In genomic region chr21:29114765-29115164, GRCh38 we compare ENCODE assay signal across 12 cellular contexts. TPM values are rescaled to one million over a fixed set of nuclear protein-coding genes. Genes with fewer than 3 reads are reported as not detected.
DNase-seq lines count a peak whose midpoint lies in the region; ATAC-seq and TF ChIP-seq lines count a peak whose summit lies in the region.
"Had no signal": no experiment of that assay in that cellular context is flagged by ENCODE, and none has a peak within 500 bp of the region (broad histone marks: within the 10 kb centered on the region; RNA-seq: fewer than 3 reads in every experiment).

No MANE protein-coding gene starts in this region.

- H3K9me3 ChIP-seq in HUES48 (ENCODE audit: control insufficient read depth, insufficient read depth, low read length), result no peaks in the 10 kb centered on the region

- H3K27me3 Mint-ChIP-seq in activated naive CD4-positive, alpha-beta T cell treated with anti-CD3 and anti-CD28 coated beads for 36 hours (ENCODE audit: low read depth), result no peaks in the 10 kb centered on the region
- H3K27me3 Mint-ChIP-seq: activated naive CD8-positive, alpha-beta T cell treated with anti-CD3 and anti-CD28 coated beads, Interleukin-2, amount 50 U/mL, for 24 hours had no signal

- H3K4me3 ChIP-seq in AG10803 (ENCODE audit: low read length), result no peak overlapping the region
- H3K4me3 ChIP-seq in HUES48 (ENCODE audit: low read depth, low read length), result no peak overlapping the region

- TF ChIP-seq CTCF in AG10803 (conservative IDR thresholded peaks at IDR 0.05; ENCODE audit: low read length), result no peak

- peaks cover 19% of the 10 kb centered on the region for H3K4me1 ChIP-seq in HUES48 (ENCODE audit: control insufficient read depth, insufficient read depth, low read length)

- ATAC-seq in GM21786 (IDR thresholded peaks at IDR 0.05; ENCODE audit: unreplicated experiment) (no peak), GM18505 (IDR thresholded peaks at IDR 0.05; ENCODE audit: unreplicated experiment) (no peak)
- ATAC-seq: activated naive CD8-positive, alpha-beta T cell treated with anti-CD3 and anti-CD28 coated beads, Interleukin-2, amount 50 U/mL, for 24 hours had no signal

- DNase-seq in AG10803 (ENCODE audit: low read depth) (peak; percentile 60), astrocyte of the hippocampus (ENCODE audit: low read depth, low spot score) (peak; percentile 51), iris pigment epithelial cell (ENCODE audit: low read depth) (peak; percentile 94), DMS53 (lab: John Stamatoyannopoulos, UW) (no peak)
- DNase-seq in activated naive CD4-positive, alpha-beta T cell treated with anti-CD3 and anti-CD28 coated beads for 36 hours, result no peak
- DNase-seq: activated naive CD8-positive, alpha-beta T cell treated with anti-CD3 and anti-CD28 coated beads, Interleukin-2, amount 50 U/mL, for 24 hours; C1 segment of cervical spinal cord; NCI-H2029; OCI-M1 had no signal

- no peaks in the 10 kb centered on the region for H3K27me3 ChIP-seq in HUES48 (ENCODE audit: control insufficient read depth, insufficient read depth, low read length)

- H3K27ac ChIP-seq in HUES48 (ENCODE audit: low read depth, low read length), result peak overlapping the region; percentile 67

- H3K9me3 Mint-ChIP-seq in activated naive CD4-positive, alpha-beta T cell treated with anti-CD3 and anti-CD28 coated beads for 36 hours, result no peaks in the 10 kb centered on the region
- H3K9me3 Mint-ChIP-seq: activated naive CD8-positive, alpha-beta T cell treated with anti-CD3 and anti-CD28 coated beads, Interleukin-2, amount 50 U/mL, for 24 hours had no signal

- no peaks in the 10 kb centered on the region for H3K4me1 Mint-ChIP-seq in activated naive CD4-positive, alpha-beta T cell treated with anti-CD3 and anti-CD28 coated beads for 36 hours (ENCODE audit: low read depth)
- H3K4me1 Mint-ChIP-seq: activated naive CD8-positive, alpha-beta T cell treated with anti-CD3 and anti-CD28 coated beads, Interleukin-2, amount 50 U/mL, for 24 hours had no signal

- TF ChIP-seq POLR2A in GM18505 (IDR thresholded peaks at IDR 0.05; ENCODE audit: borderline replicate concordance, extremely low read depth, insufficient read depth, insufficient read length), result no peak

- intact Hi-C loops in activated naive CD4-positive, alpha-beta T cell treated with anti-CD3 and anti-CD28 coated beads for 36 hours (cut with micrococcal nuclease), result no loop called here

- CTCF ChIA-PET in activated naive CD4-positive, alpha-beta T cell treated with anti-CD3 and anti-CD28 coated beads for 36 hours (lab: Charles Lee), result interaction anchor here (1.5 kb wide), 2 partner anchors 10 to 262 kb away, joined by 5 to 7 read pairs; no protein-coding TSS in a partner anchor

- peaks cover 4% of the 10 kb centered on the region for H3K36me3 Mint-ChIP-seq in activated naive CD4-positive, alpha-beta T cell treated with anti-CD3 and anti-CD28 coated beads for 36 hours (ENCODE audit: low read depth)

- no peak overlapping the region for H3K27ac Mint-ChIP-seq in activated naive CD4-positive, alpha-beta T cell treated with anti-CD3 and anti-CD28 coated beads for 36 hours
- H3K27ac Mint-ChIP-seq: activated naive CD8-positive, alpha-beta T cell treated with anti-CD3 and anti-CD28 coated beads, Interleukin-2, amount 50 U/mL, for 24 hours had no signal

- no peaks in the 10 kb centered on the region for H3K36me3 ChIP-seq in HUES48 (ENCODE audit: control insufficient read depth, insufficient read depth, low read length)

- no peak overlapping the region for H3K4me3 Mint-ChIP-seq in activated naive CD4-positive, alpha-beta T cell treated with anti-CD3 and anti-CD28 coated beads for 36 hours
- H3K4me3 Mint-ChIP-seq: activated naive CD8-positive, alpha-beta T cell treated with anti-CD3 and anti-CD28 coated beads, Interleukin-2, amount 50 U/mL, for 24 hours had no signal

- no peak overlapping the region for H3K9ac ChIP-seq in HUES48 (ENCODE audit: low read depth, low read length)

RNA-seq across cellular contexts. Expression of gene MAP3K7CL, which starts 15.7 kb away (rescaled TPM):
- 1 to 10 TPM; 4.9 to 6.3 TPM for total RNA-seq in activated naive CD4-positive, alpha-beta T cell treated with anti-CD3 and anti-CD28 coated beads for 36 hours

RNA-seq across cellular contexts. Expression of gene CCT8, which starts 41.3 kb away (rescaled TPM):
- total RNA-seq in activated naive CD4-positive, alpha-beta T cell treated with anti-CD3 and anti-CD28 coated beads for 36 hours, result 100 to 1,000 TPM; 482 to 515 TPM

Comparison
In these comparisons a context has a peak if more than half of its experiments do, and no peak if none do; other contexts are left out.
1. DNase-seq: peak in AG10803 (single experiment), astrocyte of the hippocampus (single experiment) and iris pigment epithelial cell (single experiment); none in activated naive CD4-positive, alpha-beta T cell treated with anti-CD3 and anti-CD28 coated beads for 36 hours (single experiment) and DMS53 (single experiment).